In the genomic region with DNA sequence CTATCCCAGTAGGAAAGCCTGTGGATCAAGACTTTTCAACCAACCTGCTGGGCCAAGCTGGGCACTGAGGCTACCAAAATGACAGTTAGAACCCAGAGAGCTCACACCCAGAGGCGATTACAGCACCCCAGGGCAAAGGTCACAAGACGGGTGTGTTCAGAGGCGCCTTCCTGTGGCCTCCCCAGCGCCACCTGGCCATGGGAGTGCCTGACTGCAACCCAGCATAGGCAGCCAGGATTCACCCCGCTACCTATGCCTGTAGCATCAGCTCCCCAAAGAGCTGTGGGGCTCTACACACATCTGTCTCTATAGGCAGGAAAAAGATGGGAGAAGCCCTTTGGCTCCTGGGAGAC, we compare ENCODE assay signal across 9 cellular contexts. TPM values are rescaled to one million over a fixed set of nuclear protein-coding genes. Genes with fewer than 3 reads are reported as not detected.
DNase-seq lines count a peak whose midpoint lies in the region; ATAC-seq, FAIRE-seq and TF ChIP-seq lines count a peak whose summit lies in the region.
"Had no signal": no experiment of that assay in that cellular context is flagged by ENCODE, and none has a peak within 500 bp of the region (broad histone marks: within the 10 kb centered on the region; RNA-seq: fewer than 3 reads in every experiment).

No MANE protein-coding gene starts in this region.

- CTCF ChIA-PET in A673 (lab: Charles Lee) = no interaction called here

- H3K27ac ChIP-seq in A673 (ENCODE audit: low read depth, low read length, poor library complexity, severe bottlenecking) = no peak overlapping the region
- no peak overlapping the region for H3K27ac ChIP-seq in WERI-Rb-1

- BruUV-seq in A673 (replicated peaks; lab: Mats Ljungman, UMichigan) = no TSS peak

- H3K4me3 Mint-ChIP-seq in memory B cell = no peak overlapping the region

- POLR2A ChIA-PET in A673 (lab: Charles Lee; ENCODE audit: low non-redundant PET) = no interaction called here

- ATAC-seq in GM18861 (IDR thresholded peaks at IDR 0.05; ENCODE audit: unreplicated experiment) = peak; percentile 64
- ATAC-seq in HG03521 (IDR thresholded peaks at IDR 0.05; ENCODE audit: unreplicated experiment) = peak; percentile 53
- peak; percentile 37 for ATAC-seq in memory B cell (ENCODE audit: low read depth)
- no peak for ATAC-seq in HG02763 (IDR thresholded peaks at IDR 0.05; ENCODE audit: unreplicated experiment)

- H3K4me1 Mint-ChIP-seq in memory B cell = peaks cover 2% of the 10 kb centered on the region

- H3K27ac Mint-ChIP-seq in memory B cell = no peak overlapping the region

- no peak for DNase-seq in A673 (ENCODE audit: low spot score)
- DNase-seq in WERI-Rb-1 = no peak
- no peak for DNase-seq in memory B cell (ENCODE audit: low spot score in 2 of 2)
- no peak for DNase-seq in urothelium cell line (ENCODE audit: low spot score)
- no peak for DNase-seq in SK-N-DZ (ENCODE audit: low spot score)

- no peaks in the 10 kb centered on the region for H3K36me3 Mint-ChIP-seq in memory B cell

- H3K9me3 ChIP-seq in A673 (ENCODE audit: low read depth, low read length, poor library complexity, severe bottlenecking) (no peaks in the 10 kb centered on the region), WERI-Rb-1 (ENCODE audit: severe bottlenecking) (no peaks in the 10 kb centered on the region)

- no peak for FAIRE-seq in urothelium cell line (lab: Jason Lieb, UNC)

- TF ChIP-seq CTCF in A673 (conservative IDR thresholded peaks at IDR 0.05; ENCODE audit: low read depth, low read length) = peak; percentile 29; the same call in 1 of the 2 replicates
- peak; percentile 71 for TF ChIP-seq CTCF in WERI-Rb-1 (IDR thresholded peaks at IDR 0.05; ENCODE audit: low read depth, low read length)

- H3K27me3 Mint-ChIP-seq in memory B cell = peaks cover under 1% of the 10 kb centered on the region

- no peaks in the 10 kb centered on the region for H3K4me1 ChIP-seq in A673 (ENCODE audit: insufficient read depth, low read length, poor library complexity, severe bottlenecking)

- H3K4me3 ChIP-seq in A673 (ENCODE audit: low read depth, low read length, poor library complexity, severe bottlenecking) (no peak overlapping the region), WERI-Rb-1 (ENCODE audit: low read depth, low read length) (no peak overlapping the region)
- H3K4me3 ChIP-seq: dorsolateral prefrontal cortex had no signal

- H3K9me3 Mint-ChIP-seq in memory B cell = no peaks in the 10 kb centered on the region

- H3K36me3 ChIP-seq in A673 (ENCODE audit: insufficient read depth, low read length, poor library complexity, severe bottlenecking) (peaks cover 8% of the 10 kb centered on the region), WERI-Rb-1 (no peaks in the 10 kb centered on the region)

- intact Hi-C loops in A673 (cut with micrococcal nuclease; ENCODE audit: unreplicated experiment) = no loop called here

- H3K27me3 ChIP-seq in A673 (replicated peaks; ENCODE audit: insufficient read depth, low read depth, low read length, poor library complexity) (no peaks in the 10 kb centered on the region), WERI-Rb-1 (ENCODE audit: insufficient read depth, low read depth, severe bottlenecking) (no peaks in the 10 kb centered on the region)
- H3K27me3 ChIP-seq: dorsolateral prefrontal cortex had no signal

RNA-seq across cellular contexts. Expression of a gene that starts 33.5 kb away (rescaled TPM):
- total RNA-seq in A673 (2021) = 25.9 and 58.3 TPM in 2 replicates
- 9.7 and 10.5 TPM in 2 replicates for polyA plus RNA-seq in SK-N-DZ (2014; cell fraction: cytosol; rRNA removed)
- polyA plus RNA-seq in SK-N-DZ (2014; cell fraction: nucleus; rRNA removed) = 13.0 and 23.0 TPM in 2 replicates

RNA-seq across cellular contexts. Expression of a gene that starts 35.8 kb away (rescaled TPM):
- not detected in 2 replicates for total RNA-seq in A673 (2021)
- polyA plus RNA-seq in SK-N-DZ (2014; cell fraction: cytosol; rRNA removed) = not detected in 2 replicates
- polyA plus RNA-seq in SK-N-DZ (2014; cell fraction: nucleus; rRNA removed) = not detected in 2 replicates

RNA-seq across cellular contexts. Expression of a gene that starts 44.4 kb away (rescaled TPM):
- total RNA-seq in A673 (2021) = not detected in 2 replicates
- polyA plus RNA-seq in SK-N-DZ (2014; cell fraction: cytosol; rRNA removed) = not detected in 2 replicates
- polyA plus RNA-seq in SK-N-DZ (2014; cell fraction: nucleus; rRNA removed) = 0.12 TPM in 1 of 2 replicates, not detected in the other
